In the genomic region with DNA sequence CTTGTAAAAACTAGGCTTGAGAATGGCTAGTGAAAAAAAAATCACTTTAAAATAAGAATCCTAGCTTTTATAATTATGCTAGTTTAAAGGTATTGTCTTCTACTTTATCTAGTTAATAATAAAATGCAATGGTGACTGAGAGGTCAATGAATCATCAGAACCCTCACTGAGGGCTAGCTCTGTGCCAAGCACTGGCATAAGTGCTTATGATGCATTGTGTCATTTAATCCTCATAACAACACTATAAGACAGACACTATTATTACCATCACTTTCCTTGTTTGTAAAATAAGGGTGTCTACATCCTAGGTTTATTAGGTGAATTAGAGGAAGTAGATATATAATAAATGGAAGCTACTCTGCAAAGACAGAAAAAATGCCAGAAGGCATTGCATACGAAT, we compare ENCODE assay signal across 24 cellular contexts.
"Had no signal": no experiment of that assay in that cellular context is flagged by ENCODE, and none has a peak within 500 bp of the region (broad histone marks: within the 10 kb centered on the region; RNA-seq: fewer than 3 reads in every experiment).

No MANE protein-coding gene starts in this region.

- ATAC-seq: left ventricle myocardium superior; lower lobe of right lung; naive thymus-derived CD8-positive, alpha-beta T cell; right cardiac atrium; stimulated activated naive CD8-positive, alpha-beta T cell treated with anti-CD3 and anti-CD28 coated beads, Interleukin-15, amount 100 ng/mL, for 72 hours; upper lobe of right lung had no signal

- H3K27ac ChIP-seq: epithelial cell of prostate, esophagus muscularis mucosa, lower lobe of right lung, prostate gland, suprapubic skin, transverse colon, upper lobe of right lung, uterus had no signal

- H3K27me3 ChIP-seq: suprapubic skin, transverse colon, upper lobe of right lung, uterus had no signal

- H3K4me3 ChIP-seq: esophagus muscularis mucosa, lower lobe of right lung, prostate gland, suprapubic skin, transverse colon, upper lobe of right lung, uterus had no signal

- H3K36me3 ChIP-seq: esophagus muscularis mucosa, lower lobe of right lung, prostate gland, suprapubic skin, transverse colon, upper lobe of right lung, uterus had no signal

- H3K9me3 ChIP-seq: esophagus muscularis mucosa, lower lobe of right lung, prostate gland, suprapubic skin, transverse colon, upper lobe of right lung, uterus had no signal

- DNase-seq: effector CD8-positive, alpha-beta T cell; endodermal cell; foreskin melanocyte; immature natural killer cell; islet precursor cell; kidney glomerular epithelial cell; left ventricle myocardium superior; lower lobe of right lung; naive thymus-derived CD8-positive, alpha-beta T cell; nephron progenitor cell; right cardiac atrium; small intestine; stimulated activated CD4-positive, alpha-beta T cell treated with anti-CD3 and anti-CD28 coated beads, Interleukin-1b, Interleukin-23, amount 100 ng/mL, for 48 hours; stimulated activated CD4-positive, alpha-beta T cell treated with anti-CD3 and anti-CD28 coated beads, Interleukin-4, amount 100 ng/mL, for 1 hour; stimulated activated CD8-positive, alpha-beta memory T cell treated with anti-CD3 and anti-CD28 coated beads, Interleukin-4, amount 100 ng/mL, for 48 hours; stimulated activated naive CD4-positive, alpha-beta T cell; stimulated activated naive CD8-positive, alpha-beta T cell treated with anti-CD3 and anti-CD28 coated beads, Interleukin-15, amount 100 ng/mL, for 72 hours; transverse colon; upper lobe of right lung; uterus had no signal

- H3K4me1 ChIP-seq: esophagus muscularis mucosa, lower lobe of right lung, prostate gland, suprapubic skin, transverse colon, upper lobe of right lung, uterus had no signal
